ENCODE assay signal across 19 cellular contexts in genomic region chr12:81332054-81332453, GRCh38.
A peak's percentile ranks its signal among the peaks of the same experiment; 100 is the strongest.
DNase-seq lines count a peak whose midpoint lies in the region; ATAC-seq and TF ChIP-seq lines count a peak whose summit lies in the region.
"Had no signal": no experiment of that assay in that cellular context is flagged by ENCODE, and none has a peak within 500 bp of the region (broad histone marks: within the 10 kb centered on the region; RNA-seq: fewer than 3 reads in every experiment).

No MANE protein-coding gene starts in this region.

- no peaks in the 10 kb centered on the region for H3K27me3 ChIP-seq in WERI-Rb-1 (ENCODE audit: insufficient read depth, low read depth, severe bottlenecking)
- H3K27me3 ChIP-seq: stomach had no signal

- H3K9me3 ChIP-seq in WERI-Rb-1 (ENCODE audit: severe bottlenecking) = no peaks in the 10 kb centered on the region
- H3K9me3 ChIP-seq: HAP-1, stomach had no signal

- no peak overlapping the region for H3K4me3 ChIP-seq in WERI-Rb-1 (ENCODE audit: low read depth, low read length)
- no peak overlapping the region for H3K4me3 ChIP-seq in coronary artery
- H3K4me3 ChIP-seq: HAP-1, stomach had no signal

- TF ChIP-seq CTCF in WERI-Rb-1 (IDR thresholded peaks at IDR 0.05; ENCODE audit: low read depth, low read length) = no peak
- no peak for TF ChIP-seq CTCF in coronary artery (IDR thresholded peaks at IDR 0.05)

- ATAC-seq in GM19023 (IDR thresholded peaks at IDR 0.05; ENCODE audit: unreplicated experiment) (no peak), HG03039 (IDR thresholded peaks at IDR 0.05; ENCODE audit: unreplicated experiment) (no peak)
- ATAC-seq: activated CD8-positive, alpha-beta memory T cell treated with anti-CD3 and anti-CD28 coated beads, Interleukin-2, amount 10 ng/mL, durations not matched to agents 7 days and 5 days; activated naive CD8-positive, alpha-beta T cell treated with anti-CD3 and anti-CD28 coated beads, Interleukin-2, amount 50 U/mL, for 24 hours had no signal

- no peaks in the 10 kb centered on the region for H3K36me3 ChIP-seq in WERI-Rb-1
- H3K36me3 ChIP-seq: HAP-1, stomach had no signal

- H3K27ac ChIP-seq in WERI-Rb-1 (no peak overlapping the region), coronary artery (no peak overlapping the region)
- H3K27ac ChIP-seq: stomach had no signal

- DNase-seq in H4 (ENCODE audit: low spot score) (peak; percentile 16), NCI-H226 (peak; percentile 21), WERI-Rb-1 (peak; percentile 6), pons (ENCODE audit: low spot score) (peak; percentile 37), coronary artery (ENCODE audit: low spot score) (no peak)
- DNase-seq in activated naive CD4-positive, alpha-beta T cell (lab: John Stamatoyannopoulos, UW) = no peak
- DNase-seq: activated CD4-positive, alpha-beta T cell treated with anti-CD3 and anti-CD28 coated beads for 48 hours; activated CD8-positive, alpha-beta memory T cell treated with anti-CD3 and anti-CD28 coated beads, Interleukin-2, amount 10 ng/mL, durations not matched to agents 7 days and 5 days; activated naive CD8-positive, alpha-beta T cell treated with anti-CD3 and anti-CD28 coated beads, Interleukin-2, amount 50 U/mL, for 24 hours; islet precursor cell; Kasumi-1; mammary epithelial cell; NCI-H1105; retina; stimulated activated CD4-positive, alpha-beta T cell treated with anti-CD3 and anti-CD28 coated beads, Interleukin-4, amount 100 ng/mL, for 4 hours; stomach had no signal

Comparison
In these comparisons a context has a peak if more than half of its experiments do, and no peak if none do; other contexts are left out.
1. DNase-seq: peak in H4 (single experiment), NCI-H226 (single experiment), WERI-Rb-1 (single experiment) and pons (single experiment); none in coronary artery (single experiment) and activated naive CD4-positive, alpha-beta T cell (0 of 4).